In the genomic region with DNA sequence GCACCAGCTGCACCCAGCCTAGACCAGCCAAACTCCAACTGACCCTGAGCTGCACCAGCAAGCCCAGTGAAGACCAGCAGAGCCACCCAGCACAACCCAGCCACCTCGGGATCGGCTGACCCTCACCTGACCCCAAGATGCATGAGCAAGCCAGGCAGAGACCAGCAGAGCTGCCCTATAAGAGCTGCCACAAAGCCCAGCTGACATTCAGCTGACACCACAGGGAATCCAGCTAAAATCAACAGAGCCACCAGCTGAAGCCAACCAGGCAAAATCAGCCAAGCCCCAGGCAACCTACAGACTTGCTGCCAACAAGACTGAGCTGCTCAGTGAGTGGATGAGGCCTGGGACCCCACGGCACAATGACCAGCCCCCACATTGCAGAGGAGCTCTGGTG, we compare ENCODE assay signal across 22 cellular contexts. TPM values are rescaled to one million over a fixed set of nuclear protein-coding genes. Genes with fewer than 3 reads are reported as not detected.
DNase-seq lines count a peak whose midpoint lies in the region; ATAC-seq, FAIRE-seq and TF ChIP-seq lines count a peak whose summit lies in the region.
"Had no signal": no experiment of that assay in that cellular context is flagged by ENCODE, and none has a peak within 500 bp of the region (broad histone marks: within the 10 kb centered on the region; RNA-seq: fewer than 3 reads in every experiment).

No MANE protein-coding gene starts in this region.

- H3K27ac Mint-ChIP-seq in activated CD8-positive, alpha-beta memory T cell treated with anti-CD3 and anti-CD28 coated beads, Interleukin-2, amount 10 ng/mL, durations not matched to agents 7 days and 5 days: no peak overlapping the region
- no peak overlapping the region for H3K27ac Mint-ChIP-seq in stimulated activated effector memory CD8-positive, alpha-beta T cell treated with anti-CD3 and anti-CD28 coated beads, Interleukin-12 subunit alpha, Interleukin-12 subunit beta, amount 100 ng/mL, for 72 hours
- H3K27ac Mint-ChIP-seq: activated CD8-positive, alpha-beta T cell treated with anti-CD3 and anti-CD28 coated beads for 36 hours; CD4-positive, alpha-beta memory T cell had no signal

- TF ChIP-seq EP300 in upper lobe of left lung (IDR thresholded peaks at IDR 0.05): no peak

- H3K27ac ChIP-seq in upper lobe of left lung: no peak overlapping the region
- H3K27ac ChIP-seq in tibial artery: no peak overlapping the region
- H3K27ac ChIP-seq: ascending aorta, hepatocyte had no signal

- no peak for TF ChIP-seq POLR2A in upper lobe of left lung (IDR thresholded peaks at IDR 0.05)

- H3K4me1 ChIP-seq in upper lobe of left lung (no peaks in the 10 kb centered on the region), tibial artery (no peaks in the 10 kb centered on the region)
- H3K4me1 ChIP-seq: ascending aorta had no signal

- TF ChIP-seq CTCF in D721Med (IDR thresholded peaks at IDR 0.05; ENCODE audit: insufficient read depth, missing control alignments) (no peak), upper lobe of left lung (IDR thresholded peaks at IDR 0.05) (no peak), tibial artery (IDR thresholded peaks at IDR 0.05) (no peak)

- peak; percentile 33 for DNase-seq in activated CD8-positive, alpha-beta memory T cell treated with anti-CD3 and anti-CD28 coated beads, Interleukin-2, amount 10 ng/mL, durations not matched to agents 7 days and 5 days
- no peak for DNase-seq in activated CD8-positive, alpha-beta memory T cell treated with anti-CD3 and anti-CD28 coated beads, Interleukin-2, amount 50 U/mL, for 4 hours
- DNase-seq in NCI-H345 (lab: John Stamatoyannopoulos, UW) (peak; percentile 82), ecto neural progenitor cell (ENCODE audit: low spot score) (peak; percentile 45), D721Med (ENCODE audit: insufficient read length, low spot score) (no peak), upper lobe of left lung (no peak), tibial artery (no peak)
- DNase-seq in stimulated activated effector memory CD8-positive, alpha-beta T cell treated with anti-CD3 and anti-CD28 coated beads, Interleukin-12 subunit alpha, Interleukin-12 subunit beta, amount 100 ng/mL, for 72 hours (ENCODE audit: low spot score in 2 of 2): no peak
- DNase-seq: activated CD8-positive, alpha-beta T cell treated with anti-CD3 and anti-CD28 coated beads for 36 hours; activated gamma-delta T cell; CD4-positive, alpha-beta memory T cell; left colon; NCI-H1930; posterior cingulate gyrus; SK-N-SH; stimulated activated CD4-positive, alpha-beta T cell treated with anti-CD3 and anti-CD28 coated beads, Interleukin-15, amount 100 ng/mL, for 24 hours; substantia nigra had no signal

- no peaks in the 10 kb centered on the region for H3K9me3 Mint-ChIP-seq in activated CD8-positive, alpha-beta memory T cell treated with anti-CD3 and anti-CD28 coated beads, Interleukin-2, amount 10 ng/mL, durations not matched to agents 7 days and 5 days (ENCODE audit: low read depth)
- H3K9me3 Mint-ChIP-seq in stimulated activated effector memory CD8-positive, alpha-beta T cell treated with anti-CD3 and anti-CD28 coated beads, Interleukin-12 subunit alpha, Interleukin-12 subunit beta, amount 100 ng/mL, for 72 hours: no peaks in the 10 kb centered on the region
- H3K9me3 Mint-ChIP-seq: activated CD8-positive, alpha-beta T cell treated with anti-CD3 and anti-CD28 coated beads for 36 hours; CD4-positive, alpha-beta memory T cell had no signal

- H3K4me3 ChIP-seq in upper lobe of left lung (no peak overlapping the region), tibial artery (no peak overlapping the region)
- H3K4me3 ChIP-seq: A549, ascending aorta, hepatocyte had no signal

- no peaks in the 10 kb centered on the region for H3K36me3 Mint-ChIP-seq in activated CD8-positive, alpha-beta memory T cell treated with anti-CD3 and anti-CD28 coated beads, Interleukin-2, amount 10 ng/mL, durations not matched to agents 7 days and 5 days
- H3K36me3 Mint-ChIP-seq in stimulated activated effector memory CD8-positive, alpha-beta T cell treated with anti-CD3 and anti-CD28 coated beads, Interleukin-12 subunit alpha, Interleukin-12 subunit beta, amount 100 ng/mL, for 72 hours: no peaks in the 10 kb centered on the region
- H3K36me3 Mint-ChIP-seq: CD4-positive, alpha-beta memory T cell had no signal

- H3K27me3 ChIP-seq in upper lobe of left lung (no peaks in the 10 kb centered on the region), tibial artery (no peaks in the 10 kb centered on the region)
- H3K27me3 ChIP-seq: ascending aorta, hepatocyte had no signal

- H3K27me3 Mint-ChIP-seq in activated CD8-positive, alpha-beta memory T cell treated with anti-CD3 and anti-CD28 coated beads, Interleukin-2, amount 10 ng/mL, durations not matched to agents 7 days and 5 days: peaks cover 2% of the 10 kb centered on the region
- H3K27me3 Mint-ChIP-seq: activated CD8-positive, alpha-beta T cell treated with anti-CD3 and anti-CD28 coated beads for 36 hours had no signal

- 77% methylated on average over 3 of the region's 3 CpGs; no CpG with 5 or more reads in 1 of the 2 donors for WGBS in upper lobe of left lung, 2 donors

- FAIRE-seq in D721Med (lab: Jason Lieb, UNC): no peak
- FAIRE-seq: A549, GM18507, TTC549 had no signal

- H3K36me3 ChIP-seq in upper lobe of left lung (no peaks in the 10 kb centered on the region), tibial artery (no peaks in the 10 kb centered on the region)
- H3K36me3 ChIP-seq: ascending aorta had no signal

- intact Hi-C loops in tibial artery (cut with DNase I; ENCODE audit: low total_unique reads): no loop called here

- no peaks in the 10 kb centered on the region for H3K9me3 ChIP-seq in upper lobe of left lung
- H3K9me3 ChIP-seq in tibial artery: no peaks in the 10 kb centered on the region
- H3K9me3 ChIP-seq: A549, ascending aorta, SK-N-SH had no signal

- peaks cover 3% of the 10 kb centered on the region for H3K4me1 Mint-ChIP-seq in activated CD8-positive, alpha-beta memory T cell treated with anti-CD3 and anti-CD28 coated beads, Interleukin-2, amount 10 ng/mL, durations not matched to agents 7 days and 5 days
- no peaks in the 10 kb centered on the region for H3K4me1 Mint-ChIP-seq in stimulated activated effector memory CD8-positive, alpha-beta T cell treated with anti-CD3 and anti-CD28 coated beads, Interleukin-12 subunit alpha, Interleukin-12 subunit beta, amount 100 ng/mL, for 72 hours
- H3K4me1 Mint-ChIP-seq: CD4-positive, alpha-beta memory T cell had no signal

- no peak for ATAC-seq in activated CD8-positive, alpha-beta memory T cell treated with anti-CD3 and anti-CD28 coated beads, Interleukin-2, amount 10 ng/mL, durations not matched to agents 7 days and 5 days
- ATAC-seq in stimulated activated effector memory CD8-positive, alpha-beta T cell treated with anti-CD3 and anti-CD28 coated beads, Interleukin-12 subunit alpha, Interleukin-12 subunit beta, amount 100 ng/mL, for 72 hours: peak; percentile 6
- ATAC-seq in upper lobe of left lung (ENCODE audit: low FRiP score in 2 of 2): no peak
- ATAC-seq: activated CD8-positive, alpha-beta T cell treated with anti-CD3 and anti-CD28 coated beads for 36 hours; left colon had no signal

- no peak overlapping the region for H3K4me3 Mint-ChIP-seq in activated CD8-positive, alpha-beta memory T cell treated with anti-CD3 and anti-CD28 coated beads, Interleukin-2, amount 10 ng/mL, durations not matched to agents 7 days and 5 days
- no peak overlapping the region for H3K4me3 Mint-ChIP-seq in stimulated activated effector memory CD8-positive, alpha-beta T cell treated with anti-CD3 and anti-CD28 coated beads, Interleukin-12 subunit alpha, Interleukin-12 subunit beta, amount 100 ng/mL, for 72 hours
- H3K4me3 Mint-ChIP-seq: activated CD8-positive, alpha-beta T cell treated with anti-CD3 and anti-CD28 coated beads for 36 hours; CD4-positive, alpha-beta memory T cell had no signal

- CTCF ChIA-PET in activated CD8-positive, alpha-beta memory T cell treated with anti-CD3 and anti-CD28 coated beads, Interleukin-2, amount 10 ng/mL, durations not matched to agents 7 days and 5 days (lab: Charles Lee): interaction anchor here (0.9 kb wide), 1 partner anchor 98 kb away, joined by 3 read pairs; no protein-coding TSS in a partner anchor

RNA-seq across cellular contexts. Expression of a gene that starts 54.6 kb away (rescaled TPM):
- total RNA-seq in activated CD8-positive, alpha-beta memory T cell treated with anti-CD3 and anti-CD28 coated beads, Interleukin-2, amount 10 ng/mL, durations not matched to agents 7 days and 5 days: not detected
- under 1 TPM in 4 of 6 donors, not detected in 2; 0.11 to 0.39 (median 0.14) TPM for total RNA-seq in upper lobe of left lung
- total RNA-seq: activated CD8-positive, alpha-beta T cell treated with anti-CD3 and anti-CD28 coated beads for 36 hours; ascending aorta; CD4-positive, alpha-beta memory T cell had no signal

RNA-seq across cellular contexts. Expression of a gene that starts 58.6 kb away (rescaled TPM):
- 100 to 1,000 TPM; 105 to 152 TPM for total RNA-seq in activated CD8-positive, alpha-beta memory T cell treated with anti-CD3 and anti-CD28 coated beads, Interleukin-2, amount 10 ng/mL, durations not matched to agents 7 days and 5 days
- 10 to 100 TPM; 32.3 to 57.0 (median 42.9) TPM for total RNA-seq in upper lobe of left lung

Comparison
In these comparisons a context has a peak if more than half of its experiments do, and no peak if none do; other contexts are left out.
1. DNase-seq: peak in activated CD8-positive, alpha-beta memory T cell treated with anti-CD3 and anti-CD28 coated beads, Interleukin-2, amount 10 ng/mL, durations not matched to agents 7 days and 5 days (single experiment), NCI-H345 (single experiment) and ecto neural progenitor cell (single experiment); none in activated CD8-positive, alpha-beta memory T cell treated with anti-CD3 and anti-CD28 coated beads, Interleukin-2, amount 50 U/mL, for 4 hours (single experiment), stimulated activated effector memory CD8-positive, alpha-beta T cell treated with anti-CD3 and anti-CD28 coated beads, Interleukin-12 subunit alpha, Interleukin-12 subunit beta, amount 100 ng/mL, for 72 hours (0 of 2), D721Med (single experiment), upper lobe of left lung (0 of 2) and tibial artery (0 of 2).